14 cellular contexts compared by ENCODE assay signal in the genomic region with DNA sequence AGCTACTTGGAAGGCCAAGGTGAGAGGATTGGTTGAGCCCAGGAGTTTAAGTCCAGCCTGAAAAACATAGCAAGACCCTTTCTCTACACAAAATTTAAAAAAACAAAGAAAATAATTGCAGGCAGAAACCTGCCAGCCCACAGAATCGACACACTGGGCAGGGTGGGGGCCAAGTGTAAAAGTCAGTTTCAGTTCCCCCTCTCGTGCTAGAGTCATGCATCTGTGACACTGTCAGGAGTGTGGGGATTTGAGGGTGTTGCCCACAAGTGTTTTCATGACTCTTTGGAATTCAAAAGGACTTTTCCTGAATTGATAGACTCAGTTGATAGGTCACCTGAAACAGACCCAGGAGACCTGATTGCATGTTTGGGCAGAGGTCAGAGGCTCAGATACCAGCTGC. TPM values are rescaled to one million over a fixed set of nuclear protein-coding genes. Genes with fewer than 3 reads are reported as not detected.
DNase-seq lines count a peak whose midpoint lies in the region; ATAC-seq lines count a peak whose summit lies in the region.
"Had no signal": no experiment of that assay in that cellular context is flagged by ENCODE, and none has a peak within 500 bp of the region (broad histone marks: within the 10 kb centered on the region; RNA-seq: fewer than 3 reads in every experiment).

No MANE protein-coding gene starts in this region.

- peaks cover 5 to 38% of the 10 kb centered on the region in 2 donors for H3K36me3 Mint-ChIP-seq in activated T-cell treated with anti-CD3 and anti-CD28 coated beads, Interleukin-2, amount 50 U/mL, for 72 hours (ENCODE audit: insufficient read depth in 2 of 2)
- H3K36me3 Mint-ChIP-seq in effector memory CD8-positive, alpha-beta T cell (ENCODE audit: insufficient read depth): peaks cover 96% of the 10 kb centered on the region
- H3K36me3 Mint-ChIP-seq in stimulated activated effector memory CD8-positive, alpha-beta T cell treated with anti-CD3 and anti-CD28 coated beads, Interleukin-12 subunit alpha, Interleukin-12 subunit beta, amount 100 ng/mL, for 72 hours: peaks cover 100% of the 10 kb centered on the region

- no peak for DNase-seq in activated T-cell treated with anti-CD3 and anti-CD28 coated beads, Interleukin-2, amount 50 U/mL, for 72 hours
- DNase-seq in activated T-cell treated with anti-CD3 and anti-CD28 coated beads, Interleukin-2, amount 50 U/mL, for 48 hours: no peak
- peak; percentile 70 for DNase-seq in MV-4-11 (lab: John Stamatoyannopoulos, UW)
- DNase-seq in effector memory CD8-positive, alpha-beta T cell: peak in 1 of 3 experiments; percentile 26
- DNase-seq in stimulated activated effector memory CD8-positive, alpha-beta T cell treated with anti-CD3 and anti-CD28 coated beads, Interleukin-12 subunit alpha, Interleukin-12 subunit beta, amount 100 ng/mL, for 72 hours (ENCODE audit: low spot score in 2 of 2): no peak
- no peak for DNase-seq in DMS53 treated with DMSO at 0.1 percent for 48 hours (lab: John Stamatoyannopoulos, UW; ENCODE audit: unreplicated experiment)
- DNase-seq: activated gamma-delta T cell, cerebellar nuclear complex, DMS79, NCI-H1105, occipital lobe, SHP77 treated with DMSO at 0.1 percent for 48 hours had no signal

- H3K27me3 Mint-ChIP-seq in activated T-cell treated with anti-CD3 and anti-CD28 coated beads, Interleukin-2, amount 50 U/mL, for 72 hours (ENCODE audit: low read depth): no peaks in the 10 kb centered on the region
- H3K27me3 Mint-ChIP-seq in effector memory CD8-positive, alpha-beta T cell: no peaks in the 10 kb centered on the region

- H3K27ac Mint-ChIP-seq in activated T-cell treated with anti-CD3 and anti-CD28 coated beads, Interleukin-2, amount 50 U/mL, for 72 hours: peak overlapping the region; percentile 56
- peak overlapping the region; percentile 73 to 85 for H3K27ac Mint-ChIP-seq in effector memory CD8-positive, alpha-beta T cell
- peak overlapping the region; percentile 60 for H3K27ac Mint-ChIP-seq in stimulated activated effector memory CD8-positive, alpha-beta T cell treated with anti-CD3 and anti-CD28 coated beads, Interleukin-12 subunit alpha, Interleukin-12 subunit beta, amount 100 ng/mL, for 72 hours

- H3K4me1 Mint-ChIP-seq in activated T-cell treated with anti-CD3 and anti-CD28 coated beads, Interleukin-2, amount 50 U/mL, for 72 hours (ENCODE audit: low read depth): no peaks in the 10 kb centered on the region
- H3K4me1 Mint-ChIP-seq in effector memory CD8-positive, alpha-beta T cell (ENCODE audit: low read depth in 2 of 2): peaks cover 17 to 37% of the 10 kb centered on the region in 2 donors
- H3K4me1 Mint-ChIP-seq in stimulated activated effector memory CD8-positive, alpha-beta T cell treated with anti-CD3 and anti-CD28 coated beads, Interleukin-12 subunit alpha, Interleukin-12 subunit beta, amount 100 ng/mL, for 72 hours: peaks cover 49% of the 10 kb centered on the region

- no peak overlapping the region for H3K4me3 Mint-ChIP-seq in activated T-cell treated with anti-CD3 and anti-CD28 coated beads, Interleukin-2, amount 50 U/mL, for 72 hours
- H3K4me3 Mint-ChIP-seq in effector memory CD8-positive, alpha-beta T cell: no peak overlapping the region
- H3K4me3 Mint-ChIP-seq in stimulated activated effector memory CD8-positive, alpha-beta T cell treated with anti-CD3 and anti-CD28 coated beads, Interleukin-12 subunit alpha, Interleukin-12 subunit beta, amount 100 ng/mL, for 72 hours: no peak overlapping the region

- H3K9me3 Mint-ChIP-seq in activated T-cell treated with anti-CD3 and anti-CD28 coated beads, Interleukin-2, amount 50 U/mL, for 72 hours: no peaks in the 10 kb centered on the region
- no peaks in the 10 kb centered on the region for H3K9me3 Mint-ChIP-seq in effector memory CD8-positive, alpha-beta T cell
- no peaks in the 10 kb centered on the region for H3K9me3 Mint-ChIP-seq in stimulated activated effector memory CD8-positive, alpha-beta T cell treated with anti-CD3 and anti-CD28 coated beads, Interleukin-12 subunit alpha, Interleukin-12 subunit beta, amount 100 ng/mL, for 72 hours

- peak in 1 of 2 donors; percentile 32 for ATAC-seq in activated T-cell treated with anti-CD3 and anti-CD28 coated beads, Interleukin-2, amount 50 U/mL, for 72 hours (replicated peaks in 1 of 2)
- peak; percentile 83 for ATAC-seq in effector memory CD8-positive, alpha-beta T cell (replicated peaks)
- peak; percentile 84 for ATAC-seq in stimulated activated effector memory CD8-positive, alpha-beta T cell treated with anti-CD3 and anti-CD28 coated beads, Interleukin-12 subunit alpha, Interleukin-12 subunit beta, amount 100 ng/mL, for 72 hours
- ATAC-seq in HG03045 (IDR thresholded peaks at IDR 0.05; ENCODE audit: unreplicated experiment) (no peak), GM19023 (IDR thresholded peaks at IDR 0.05; ENCODE audit: unreplicated experiment) (no peak)

RNA-seq across cellular contexts. Expression of a gene that starts 47.6 kb away (rescaled TPM):
- 100 to 1,000 TPM; 179 to 214 TPM for total RNA-seq in activated T-cell treated with anti-CD3 and anti-CD28 coated beads, Interleukin-2, amount 50 U/mL, for 72 hours

Comparison
In these comparisons a context has a peak if more than half of its experiments do, and no peak if none do; other contexts are left out.
1. ATAC-seq: peak in effector memory CD8-positive, alpha-beta T cell (single experiment) and stimulated activated effector memory CD8-positive, alpha-beta T cell treated with anti-CD3 and anti-CD28 coated beads, Interleukin-12 subunit alpha, Interleukin-12 subunit beta, amount 100 ng/mL, for 72 hours (single experiment); none in HG03045 (single experiment) and GM19023 (single experiment).
2. Peak in every context shown above with its lines, with median percentiles within 50 percentile points of each other: H3K27ac Mint-ChIP-seq.